16 cellular contexts compared by ENCODE assay signal in genomic region chr2:1226766-1227165, GRCh38.
DNase-seq lines count a peak whose midpoint lies in the region.
"Had no signal": no experiment of that assay in that cellular context is flagged by ENCODE, and none has a peak within 500 bp of the region (broad histone marks: within the 10 kb centered on the region; RNA-seq: fewer than 3 reads in every experiment).

No MANE protein-coding gene starts in this region.

- H3K4me3 ChIP-seq in H7 (ENCODE audit: insufficient read depth, low read depth, low read length), result no peak overlapping the region
- H3K4me3 ChIP-seq: SK-N-MC had no signal

- DNase-seq in H7 (peak; percentile 19), NCI-H187 treated with DMSO at 0.1 percent for 48 hours (lab: John Stamatoyannopoulos, UW) (peak; percentile 95), NCI-H345 (lab: John Stamatoyannopoulos, UW) (peak; percentile 92), SHP77 treated with DMSO at 0.1 percent for 48 hours (lab: John Stamatoyannopoulos, UW) (peak; percentile 17), T-helper 1 cell (no peak), medulla oblongata (ENCODE audit: extremely low spot score) (no peak), glomerular visceral epithelial cell (ENCODE audit: extremely low spot score) (no peak)
- DNase-seq: BE2C; CD4-positive, alpha-beta memory T cell; Karpas-422; MM.1S; NCI-H1694; NCI-H446 treated with DMSO at 0.1 percent for 48 hours; PC-3; T-cell had no signal

- H3K36me3 ChIP-seq in H7 (replicated peaks; ENCODE audit: control insufficient read depth, insufficient read depth, low read length), result no peaks in the 10 kb centered on the region; the same call in 1 of the 2 replicates
- H3K36me3 ChIP-seq: BE2C had no signal

- H3K27me3 ChIP-seq in H7 (ENCODE audit: control insufficient read depth, insufficient read depth, low read length), result no peaks in the 10 kb centered on the region
- H3K27me3 ChIP-seq: BE2C had no signal

Comparison
In these comparisons a context has a peak if more than half of its experiments do, and no peak if none do; other contexts are left out.
1. DNase-seq: peak in H7 (single experiment), NCI-H187 treated with DMSO at 0.1 percent for 48 hours (single experiment), NCI-H345 (single experiment) and SHP77 treated with DMSO at 0.1 percent for 48 hours (single experiment); none in T-helper 1 cell (0 of 5), medulla oblongata (single experiment) and glomerular visceral epithelial cell (single experiment).